ENCODE assay signal across 8 cellular contexts in the genomic region with DNA sequence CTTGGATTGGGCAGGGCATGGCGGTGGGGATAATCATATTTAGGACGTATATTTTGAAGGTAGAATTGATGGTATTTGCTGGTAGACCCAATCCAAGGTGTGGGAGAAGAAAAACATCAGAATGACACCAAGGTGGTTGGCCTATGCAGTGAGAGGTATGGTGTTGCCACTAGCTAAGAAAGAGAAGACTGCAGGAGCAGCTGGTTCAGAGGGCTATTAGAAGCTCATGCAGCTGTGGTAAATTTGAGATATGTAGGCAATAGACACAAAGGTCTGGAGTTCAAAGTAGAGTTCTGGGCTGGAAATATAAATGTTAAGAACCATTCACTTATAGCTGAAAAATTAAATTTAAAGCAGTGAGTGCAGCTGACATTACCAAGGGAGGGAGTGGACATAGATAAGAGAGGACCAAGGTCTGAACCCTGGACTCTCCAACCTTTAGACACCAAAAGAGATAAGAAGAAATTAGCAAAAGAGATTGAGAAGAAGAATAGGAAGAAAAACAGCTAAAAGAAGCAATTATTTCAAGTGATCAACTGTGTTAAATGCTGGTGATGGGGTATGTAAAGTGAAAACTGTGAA.
"Had no signal": no experiment of that assay in that cellular context is flagged by ENCODE, and none has a peak within 500 bp of the region (broad histone marks: within the 10 kb centered on the region; RNA-seq: fewer than 3 reads in every experiment).

No MANE protein-coding gene starts in this region.

- H3K9me3 Mint-ChIP-seq: GM23338 had no signal

- H3K4me3 ChIP-seq: GM23338 had no signal

- DNase-seq: H9, HCEC 1CT, KBM-7 had no signal

- H3K4me2 ChIP-seq: GM23338 had no signal

- FAIRE-seq: H1, H54 had no signal

- H3K27ac ChIP-seq: HL-60 had no signal

- H3K4me3 Mint-ChIP-seq: GM23338, H9, IgD-negative memory B cell had no signal

- H2AFZ ChIP-seq: GM23338 had no signal

- H3K27ac Mint-ChIP-seq: GM23338, H9, IgD-negative memory B cell had no signal

- H3K4me1 Mint-ChIP-seq: IgD-negative memory B cell had no signal

- H3K36me3 Mint-ChIP-seq: IgD-negative memory B cell had no signal

- ATAC-seq: GM23338 had no signal
